Comparison of ENCODE assay signal across 28 cellular contexts in the genomic region with DNA sequence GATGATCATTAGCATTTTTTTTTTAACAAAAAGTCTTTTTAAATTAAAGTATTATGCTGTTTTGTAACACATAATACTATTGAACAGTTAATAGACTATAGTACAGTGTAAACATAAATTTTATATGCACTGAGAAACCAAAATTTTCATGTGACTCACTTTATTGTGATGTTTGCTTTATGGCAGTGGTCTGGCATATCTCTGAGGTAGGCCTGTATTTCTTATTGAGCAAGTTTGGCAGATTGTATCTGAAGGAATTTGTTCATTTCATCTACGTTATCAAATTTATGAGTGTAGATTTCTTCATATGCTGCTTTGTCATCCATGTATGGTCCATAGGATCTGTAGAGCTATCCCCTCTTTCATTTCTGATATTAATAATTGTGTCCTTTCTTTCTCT.
"Had no signal": no experiment of that assay in that cellular context is flagged by ENCODE, and none has a peak within 500 bp of the region (broad histone marks: within the 10 kb centered on the region; RNA-seq: fewer than 3 reads in every experiment).

No MANE protein-coding gene starts in this region.

- ATAC-seq: activated CD4-positive, CD25-positive, alpha-beta regulatory T cell treated with anti-CD3 and anti-CD28 coated beads, Interleukin-2, amount 50 U/mL, for 24 hours; activated CD8-positive, alpha-beta T cell treated with anti-CD3 and anti-CD28 coated beads for 36 hours; activated T-cell treated with anti-CD3 and anti-CD28 coated beads, Interleukin-2, amount 50 U/mL, for 4 hours; activated T-helper 17 cell treated with anti-CD3 and anti-CD28 coated beads, Interleukin-2, amount 50 U/mL, for 72 hours; body of pancreas; effector memory CD8-positive, alpha-beta T cell; T-helper 17 cell had no signal

- H3K4me3 ChIP-seq: body of pancreas, esophagus muscularis mucosa had no signal

- DNase-seq: activated B cell treated with CpG ODN at 0.5 μM for 24 hours; activated CD4-positive, alpha-beta T cell treated with anti-CD3 and anti-CD28 coated beads for 48 hours; activated CD4-positive, alpha-beta T cell treated with anti-CD3 and anti-CD28 coated beads, Interleukin-2, amount 50 U/mL, for 1 hour; activated CD4-positive, alpha-beta T cell treated with anti-CD3 and anti-CD28 coated beads, Interleukin-2, amount 50 U/mL, for 48 hours; activated CD8-positive, alpha-beta memory T cell treated with anti-CD3 and anti-CD28 coated beads for 24 hours; activated CD8-positive, alpha-beta T cell treated with anti-CD3 and anti-CD28 coated beads for 36 hours; activated effector memory CD4-positive, alpha-beta T cell treated with Interleukin-2 at 50 U/mL for 16 hours; activated gamma-delta T cell treated with Interleukin-2 at 50 U/mL for 16 hours; activated naive CD4-positive, alpha-beta T cell treated with anti-CD3 and anti-CD28 coated beads, Interleukin-2, amount 50 U/mL, for 16 hours; activated naive CD4-positive, alpha-beta T cell treated with Interleukin-2 at 50 U/mL for 16 hours; activated T-cell treated with anti-CD3 and anti-CD28 coated beads, Interleukin-2, amount 50 U/mL, for 4 hours; amygdala; aorta; body of pancreas; caudate nucleus; cortex of kidney; dermis blood vessel endothelial cell; effector CD4-positive, alpha-beta T cell; effector memory CD8-positive, alpha-beta T cell; erythroblast; foreskin fibroblast; head of caudate nucleus; T-helper 17 cell; T1000; WERI-Rb-1 had no signal

- H3K27me3 ChIP-seq: body of pancreas, esophagus muscularis mucosa had no signal

- H3K27ac ChIP-seq: body of pancreas, esophagus muscularis mucosa, WERI-Rb-1 had no signal
